Comparison of ENCODE assay signal across 11 cellular contexts in the genomic region with DNA sequence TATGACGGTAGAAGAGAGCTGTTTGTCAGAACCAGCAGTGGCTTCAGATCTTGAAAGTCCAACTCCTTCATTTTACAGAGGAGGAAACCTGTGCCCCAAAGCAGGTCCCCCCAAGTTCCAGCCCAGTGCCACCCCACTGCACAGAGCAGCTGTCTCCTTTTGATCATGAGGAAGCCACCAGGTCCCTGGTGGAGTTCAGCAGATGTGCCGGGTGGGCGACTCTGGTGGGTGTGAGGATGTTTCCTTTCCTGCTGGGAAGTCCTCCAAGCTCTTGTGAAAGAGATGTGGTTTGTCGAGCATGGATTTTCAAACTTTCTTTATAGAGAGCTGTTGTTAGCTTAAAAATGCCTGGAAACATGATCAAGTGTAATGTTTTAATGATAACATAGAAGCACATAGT. TPM values are rescaled to one million over a fixed set of nuclear protein-coding genes. Genes with fewer than 3 reads are reported as not detected.
DNase-seq lines count a peak whose midpoint lies in the region; ATAC-seq lines count a peak whose summit lies in the region.
"Had no signal": no experiment of that assay in that cellular context is flagged by ENCODE, and none has a peak within 500 bp of the region (broad histone marks: within the 10 kb centered on the region; RNA-seq: fewer than 3 reads in every experiment).

No MANE protein-coding gene starts in this region.

- peaks cover 98% of the 10 kb centered on the region for H3K4me1 Mint-ChIP-seq in activated CD4-positive, alpha-beta T cell treated with anti-CD3 and anti-CD28 coated beads, Interleukin-2, amount 10 ng/mL, durations not matched to agents 7 days and 5 days
- H3K4me1 Mint-ChIP-seq in activated CD4-positive, alpha-beta memory T cell treated with anti-CD3 and anti-CD28 coated beads for 36 hours (ENCODE audit: low read depth): peaks cover 96% of the 10 kb centered on the region
- H3K4me1 Mint-ChIP-seq in stimulated activated naive B cell treated with anti-CD40 and anti-IgM and Interleukin-4, amounts not matched to agents 10 μg/mL and 1 μg/mL and 100 μg/mL, for 72 hours: peaks cover 78 to 98% of the 10 kb centered on the region in 2 donors

- intact Hi-C loops in activated CD4-positive, alpha-beta memory T cell treated with anti-CD3 and anti-CD28 coated beads for 36 hours (cut with micrococcal nuclease): loop anchor here (1.0 to 5.0 kb wide), 3 partner anchors 10 to 50 kb away; a partner anchor contains a TSS
- intact Hi-C loops in left ventricle myocardium superior (cut with micrococcal nuclease): no loop called here

- no peak for DNase-seq in activated CD4-positive, alpha-beta T cell treated with anti-CD3 and anti-CD28 coated beads, Interleukin-2, amount 10 ng/mL, durations not matched to agents 7 days and 5 days
- no peak for DNase-seq in activated CD4-positive, alpha-beta T cell treated with anti-CD3 and anti-CD28 coated beads, Interleukin-2, amount 50 U/mL, for 4 hours
- no peak for DNase-seq in activated CD4-positive, alpha-beta memory T cell treated with anti-CD3 and anti-CD28 coated beads for 36 hours
- DNase-seq in left ventricle myocardium superior (peak; percentile 46), NOMO-1 treated with DMSO at 0.1 percent for 48 hours (lab: John Stamatoyannopoulos, UW; ENCODE audit: unreplicated experiment) (no peak), NCI-H2029 treated with DMSO at 0.1 percent for 48 hours (lab: John Stamatoyannopoulos, UW) (no peak)
- DNase-seq in stimulated activated naive B cell treated with anti-CD40 and anti-IgM and Interleukin-4, amounts not matched to agents 10 μg/mL and 1 μg/mL and 100 μg/mL, for 72 hours: no peak
- DNase-seq: ACHN; NCI-H345; stimulated activated CD4-positive, alpha-beta T cell treated with anti-CD3 and anti-CD28 coated beads, Interleukin-1b, Interleukin-23, amount 100 ng/mL, for 48 hours had no signal

- H3K27me3 Mint-ChIP-seq in activated CD4-positive, alpha-beta T cell treated with anti-CD3 and anti-CD28 coated beads, Interleukin-2, amount 10 ng/mL, durations not matched to agents 7 days and 5 days: no peaks in the 10 kb centered on the region
- H3K27me3 Mint-ChIP-seq in activated CD4-positive, alpha-beta memory T cell treated with anti-CD3 and anti-CD28 coated beads for 36 hours: no peaks in the 10 kb centered on the region
- no peaks in the 10 kb centered on the region for H3K27me3 Mint-ChIP-seq in stimulated activated naive B cell treated with anti-CD40 and anti-IgM and Interleukin-4, amounts not matched to agents 10 μg/mL and 1 μg/mL and 100 μg/mL, for 72 hours

- POLR2A ChIA-PET in activated CD4-positive, alpha-beta T cell treated with anti-CD3 and anti-CD28 coated beads, Interleukin-2, amount 10 ng/mL, durations not matched to agents 7 days and 5 days (lab: Charles Lee): interaction anchor here (0.6 to 1.2 kb wide), 2 partner anchors 15 to 52 kb away, joined by 3 read pairs; a partner anchor contains a TSS
- POLR2A ChIA-PET in activated CD4-positive, alpha-beta memory T cell treated with anti-CD3 and anti-CD28 coated beads for 36 hours (lab: Charles Lee): interaction anchor here (0.8 to 5.2 kb wide), 5 partner anchors 15 to 58 kb away, joined by 3 to 40 read pairs (median 4); no protein-coding TSS in a partner anchor

- peaks cover 75% of the 10 kb centered on the region for H3K36me3 Mint-ChIP-seq in activated CD4-positive, alpha-beta T cell treated with anti-CD3 and anti-CD28 coated beads, Interleukin-2, amount 10 ng/mL, durations not matched to agents 7 days and 5 days (ENCODE audit: low read depth)
- peaks cover 11% of the 10 kb centered on the region for H3K36me3 Mint-ChIP-seq in activated CD4-positive, alpha-beta memory T cell treated with anti-CD3 and anti-CD28 coated beads for 36 hours
- peaks cover 12 to 27% of the 10 kb centered on the region in 2 donors for H3K36me3 Mint-ChIP-seq in stimulated activated naive B cell treated with anti-CD40 and anti-IgM and Interleukin-4, amounts not matched to agents 10 μg/mL and 1 μg/mL and 100 μg/mL, for 72 hours

- CTCF ChIA-PET in activated CD4-positive, alpha-beta T cell treated with anti-CD3 and anti-CD28 coated beads, Interleukin-2, amount 10 ng/mL, durations not matched to agents 7 days and 5 days (lab: Charles Lee): interaction anchor here (0.6 to 3.2 kb wide), 5 partner anchors 9 to 170 kb away, joined by 3 to 17 read pairs (median 4); no protein-coding TSS in a partner anchor
- CTCF ChIA-PET in activated CD4-positive, alpha-beta memory T cell treated with anti-CD3 and anti-CD28 coated beads for 36 hours (lab: Charles Lee): interaction anchor here (1.0 to 2.1 kb wide), 4 partner anchors 11 to 49 kb away, joined by 3 to 7 read pairs (median 4); no protein-coding TSS in a partner anchor

- H3K27ac Mint-ChIP-seq in activated CD4-positive, alpha-beta T cell treated with anti-CD3 and anti-CD28 coated beads, Interleukin-2, amount 10 ng/mL, durations not matched to agents 7 days and 5 days: peak overlapping the region; percentile 80
- peak overlapping the region; percentile 95 for H3K27ac Mint-ChIP-seq in activated CD4-positive, alpha-beta memory T cell treated with anti-CD3 and anti-CD28 coated beads for 36 hours
- peak overlapping the region; percentile 93 for H3K27ac Mint-ChIP-seq in stimulated activated naive B cell treated with anti-CD40 and anti-IgM and Interleukin-4, amounts not matched to agents 10 μg/mL and 1 μg/mL and 100 μg/mL, for 72 hours

- peaks cover 7% of the 10 kb centered on the region for H3K9me3 Mint-ChIP-seq in activated CD4-positive, alpha-beta T cell treated with anti-CD3 and anti-CD28 coated beads, Interleukin-2, amount 10 ng/mL, durations not matched to agents 7 days and 5 days
- H3K9me3 Mint-ChIP-seq in activated CD4-positive, alpha-beta memory T cell treated with anti-CD3 and anti-CD28 coated beads for 36 hours: no peaks in the 10 kb centered on the region
- no peaks in the 10 kb centered on the region for H3K9me3 Mint-ChIP-seq in stimulated activated naive B cell treated with anti-CD40 and anti-IgM and Interleukin-4, amounts not matched to agents 10 μg/mL and 1 μg/mL and 100 μg/mL, for 72 hours

- H3K4me3 Mint-ChIP-seq in activated CD4-positive, alpha-beta T cell treated with anti-CD3 and anti-CD28 coated beads, Interleukin-2, amount 10 ng/mL, durations not matched to agents 7 days and 5 days: no peak overlapping the region
- H3K4me3 Mint-ChIP-seq in activated CD4-positive, alpha-beta memory T cell treated with anti-CD3 and anti-CD28 coated beads for 36 hours: no peak overlapping the region
- H3K4me3 Mint-ChIP-seq in stimulated activated naive B cell treated with anti-CD40 and anti-IgM and Interleukin-4, amounts not matched to agents 10 μg/mL and 1 μg/mL and 100 μg/mL, for 72 hours: peak overlapping the region; percentile 31 to 47

- ATAC-seq in left ventricle myocardium superior: peak; percentile 33
- ATAC-seq in stimulated activated naive B cell treated with anti-CD40 and anti-IgM and Interleukin-4, amounts not matched to agents 10 μg/mL and 1 μg/mL and 100 μg/mL, for 72 hours (replicated peaks): no peak
- ATAC-seq in GM21786 (IDR thresholded peaks at IDR 0.05; ENCODE audit: unreplicated experiment): no peak

RNA-seq across cellular contexts. Expression of a gene that starts 52.0 kb away (rescaled TPM):
- total RNA-seq in activated CD4-positive, alpha-beta T cell treated with anti-CD3 and anti-CD28 coated beads, Interleukin-2, amount 10 ng/mL, durations not matched to agents 7 days and 5 days: 10 to 100 TPM; 81.6 to 83.9 TPM
- total RNA-seq in activated CD4-positive, alpha-beta memory T cell treated with anti-CD3 and anti-CD28 coated beads for 36 hours: 10 to 100 TPM; 50.2 to 50.5 TPM
- total RNA-seq in left ventricle myocardium superior: 16.7 TPM

Comparison
In these comparisons a context has a peak if more than half of its experiments do, and no peak if none do; other contexts are left out.
1. H3K4me3 Mint-ChIP-seq: peak in stimulated activated naive B cell treated with anti-CD40 and anti-IgM and Interleukin-4, amounts not matched to agents 10 μg/mL and 1 μg/mL and 100 μg/mL, for 72 hours (2 of 2); none in activated CD4-positive, alpha-beta T cell treated with anti-CD3 and anti-CD28 coated beads, Interleukin-2, amount 10 ng/mL, durations not matched to agents 7 days and 5 days (single experiment) and activated CD4-positive, alpha-beta memory T cell treated with anti-CD3 and anti-CD28 coated beads for 36 hours (single experiment).
2. Peak in every context shown above with its lines, with median percentiles within 50 percentile points of each other: H3K27ac Mint-ChIP-seq.